Comparison of ENCODE assay signal across 22 cellular contexts in the genomic region with DNA sequence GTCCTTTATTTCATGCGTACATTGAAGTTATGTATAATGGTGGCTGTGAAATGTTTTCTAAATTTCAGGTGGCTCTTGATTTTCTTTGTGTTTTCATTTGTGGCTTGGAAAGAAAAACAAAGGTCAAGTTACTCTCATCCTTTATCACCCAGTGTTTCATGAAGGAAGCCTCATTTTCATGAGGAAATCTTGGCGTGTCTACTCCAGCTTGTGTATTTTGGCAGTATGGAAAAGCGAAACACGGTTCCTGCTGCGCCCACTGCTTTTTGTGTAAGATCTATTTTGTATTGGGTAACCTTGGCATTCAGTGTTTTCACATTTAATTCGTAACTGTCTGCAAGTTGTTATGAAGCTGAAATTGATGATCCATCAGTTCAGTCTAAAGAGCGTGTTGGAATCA.
DNase-seq lines count a peak whose midpoint lies in the region; ATAC-seq and TF ChIP-seq lines count a peak whose summit lies in the region.
"Had no signal": no experiment of that assay in that cellular context is flagged by ENCODE, and none has a peak within 500 bp of the region (broad histone marks: within the 10 kb centered on the region; RNA-seq: fewer than 3 reads in every experiment).

No MANE protein-coding gene starts in this region.

- no peak for TF ChIP-seq CTCF in brain microvascular endothelial cell (IDR thresholded peaks at IDR 0.05; ENCODE audit: low read depth, low read length, missing control alignments)
- TF ChIP-seq CTCF in natural killer cell (IDR thresholded peaks at IDR 0.05), result no peak

- H3K36me3 ChIP-seq in brain microvascular endothelial cell (replicated peaks), result no peaks in the 10 kb centered on the region
- H3K36me3 ChIP-seq: ascending aorta, esophagus muscularis mucosa, spleen, tibial nerve had no signal

- H3K27ac Mint-ChIP-seq in natural killer cell, result no peak overlapping the region
- H3K27ac Mint-ChIP-seq: activated CD4-positive, alpha-beta T cell treated with anti-CD3 and anti-CD28 coated beads, Interleukin-2, amount 10 ng/mL, durations not matched to agents 7 days and 5 days had no signal

- no peaks in the 10 kb centered on the region for H3K9me3 ChIP-seq in right cardiac atrium (ENCODE audit: control insufficient read depth, low read length)
- H3K9me3 ChIP-seq: ascending aorta, esophagus muscularis mucosa, spleen, tibial nerve had no signal

- H3K27me3 ChIP-seq in brain microvascular endothelial cell (replicated peaks) (no peaks in the 10 kb centered on the region), right cardiac atrium (ENCODE audit: control insufficient read depth, insufficient read depth) (no peaks in the 10 kb centered on the region)
- H3K27me3 ChIP-seq: ascending aorta; BLaER1 treated with 17β-estradiol and CSF1 and Interleukin-3, amounts not matched to agents 10 nM and 100 nM; esophagus muscularis mucosa; spleen; tibial nerve had no signal

- no peaks in the 10 kb centered on the region for H3K9me3 Mint-ChIP-seq in natural killer cell
- H3K9me3 Mint-ChIP-seq: activated CD4-positive, alpha-beta T cell treated with anti-CD3 and anti-CD28 coated beads, Interleukin-2, amount 10 ng/mL, durations not matched to agents 7 days and 5 days had no signal

- H3K4me3 ChIP-seq in brain microvascular endothelial cell (ENCODE audit: low read depth, low read length) (no peak overlapping the region), right cardiac atrium (ENCODE audit: low read length) (no peak overlapping the region)
- H3K4me3 ChIP-seq: ascending aorta; BLaER1 treated with 17β-estradiol and CSF1 and Interleukin-3, amounts not matched to agents 10 nM and 100 nM; esophagus muscularis mucosa; spleen; tibial nerve had no signal

- H3K27ac ChIP-seq in brain microvascular endothelial cell (no peak overlapping the region), right cardiac atrium (ENCODE audit: low read length) (no peak overlapping the region)
- H3K27ac ChIP-seq: 22Rv1; ascending aorta; BLaER1 treated with 17β-estradiol and CSF1 and Interleukin-3, amounts not matched to agents 10 nM and 100 nM; esophagus muscularis mucosa; parathyroid adenoma; spleen had no signal

- in situ Hi-C loops in brain microvascular endothelial cell (cut with HindIII; ENCODE audit: low pct_ligation_motif_present, low sequenced_read_pairs), result no loop called here

- intact Hi-C loops in right cardiac atrium (cut with DNase I), result no loop called here
- intact Hi-C loops in natural killer cell (cut with micrococcal nuclease), result no loop called here

- H3K36me3 Mint-ChIP-seq in natural killer cell, result no peaks in the 10 kb centered on the region

- peaks cover 5 to 22% of the 10 kb centered on the region in 2 donors for H3K27me3 Mint-ChIP-seq in natural killer cell (ENCODE audit: low read depth in 2 of 2)

- H3K4me1 ChIP-seq in right cardiac atrium (ENCODE audit: control insufficient read depth, insufficient read depth, low read length), result peaks cover 10% of the 10 kb centered on the region
- H3K4me1 ChIP-seq: ascending aorta, parathyroid adenoma had no signal

- DNase-seq in DMS153 treated with DMSO at 0.1 percent for 48 hours (lab: John Stamatoyannopoulos, UW; ENCODE audit: unreplicated experiment), result peak; percentile 14
- DNase-seq in DMS153 (lab: John Stamatoyannopoulos, UW), result no peak
- peak; percentile 53 for DNase-seq in brain microvascular endothelial cell
- no peak for DNase-seq in right cardiac atrium
- peak; percentile 80 for DNase-seq in smooth muscle cell of the brain vasculature (ENCODE audit: low read depth, low spot score)
- DNase-seq in natural killer cell, result no peak
- DNase-seq in GF-D8 (lab: John Stamatoyannopoulos, UW), result no peak
- DNase-seq: activated CD4-positive, alpha-beta T cell treated with anti-CD3 and anti-CD28 coated beads, Interleukin-2, amount 10 ng/mL, durations not matched to agents 7 days and 5 days; activated CD8-positive, alpha-beta memory T cell treated with anti-CD3 and anti-CD28 coated beads, Interleukin-2, amount 50 U/mL, for 48 hours; dermis blood vessel endothelial cell; kidney glomerular epithelial cell; NCI-H146; NCI-H510A treated with DMSO at 0.1 percent for 48 hours; spleen had no signal

- ATAC-seq in right cardiac atrium (peak; percentile 62 to 82), HG02588 (IDR thresholded peaks at IDR 0.05; ENCODE audit: unreplicated experiment) (no peak), natural killer cell (no peak)
- ATAC-seq: HCT116 had no signal

- 59% methylated on average over 7 of the region's 7 CpGs for WGBS in right cardiac atrium

- H3K4me1 Mint-ChIP-seq in natural killer cell, result no peaks in the 10 kb centered on the region
- H3K4me1 Mint-ChIP-seq: activated CD4-positive, alpha-beta T cell treated with anti-CD3 and anti-CD28 coated beads, Interleukin-2, amount 10 ng/mL, durations not matched to agents 7 days and 5 days had no signal

- no peak overlapping the region for H3K4me3 Mint-ChIP-seq in natural killer cell
- H3K4me3 Mint-ChIP-seq: activated CD4-positive, alpha-beta T cell treated with anti-CD3 and anti-CD28 coated beads, Interleukin-2, amount 10 ng/mL, durations not matched to agents 7 days and 5 days had no signal

Comparison
In these comparisons a context has a peak if more than half of its experiments do, and no peak if none do; other contexts are left out.
1. DNase-seq: peak in DMS153 treated with DMSO at 0.1 percent for 48 hours (single experiment), brain microvascular endothelial cell (single experiment) and smooth muscle cell of the brain vasculature (single experiment); none in DMS153 (single experiment), right cardiac atrium (0 of 3), natural killer cell (single experiment) and GF-D8 (single experiment).
2. ATAC-seq: peak in right cardiac atrium (2 of 2); none in HG02588 (single experiment) and natural killer cell (0 of 3).